In genomic region chrX:53433651-53434639, GRCh38 we compare ENCODE assay signal across 8 cellular contexts. TPM values are rescaled to one million over a fixed set of nuclear protein-coding genes. Genes with fewer than 3 reads are reported as not detected.
DNase-seq lines count a peak whose midpoint lies in the region; ATAC-seq and TF ChIP-seq lines count a peak whose summit lies in the region.

TSS of gene HSD17B10 (minus strand) at chrX:53434370. CDS start at chrX:53434345, 25 bp downstream.

- peaks cover 27% of the 10 kb centered on the region for H3K4me1 Mint-ChIP-seq in activated naive CD8-positive, alpha-beta T cell treated with anti-CD3 and anti-CD28 coated beads, Interleukin-2, amount 50 U/mL, for 24 hours

- TF ChIP-seq CTCF in GM12864 (IDR thresholded peaks at IDR 0.05; ENCODE audit: low read depth, low read length, missing control alignments): no peak
- TF ChIP-seq CTCF in transverse colon (IDR thresholded peaks at IDR 0.05): no peak

- H3K79me2 ChIP-seq in trophoblast cell (ENCODE audit: control insufficient read depth, insufficient read depth, low read length, poor library complexity): peaks cover 4% of the 10 kb centered on the region

- H3K9me3 ChIP-seq in trophoblast cell (ENCODE audit: insufficient read depth, low read depth, low read length) (no peaks in the 10 kb centered on the region), transverse colon (no peaks in the 10 kb centered on the region)

- peak within 1 kb of the TSS; percentile 86 for H2AFZ ChIP-seq in trophoblast cell (ENCODE audit: insufficient read depth, low read length, poor library complexity)

- peak within 1 kb of the TSS; percentile 99 for H3K4me3 Mint-ChIP-seq in activated naive CD8-positive, alpha-beta T cell treated with anti-CD3 and anti-CD28 coated beads, Interleukin-2, amount 50 U/mL, for 24 hours

- peak within 1 kb of the TSS; percentile 76 for H4K8ac ChIP-seq in trophoblast cell (ENCODE audit: low read depth, low read length)

- H3K36me3 Mint-ChIP-seq in activated naive CD8-positive, alpha-beta T cell treated with anti-CD3 and anti-CD28 coated beads, Interleukin-2, amount 50 U/mL, for 24 hours (ENCODE audit: low read depth): peaks cover 4% of the 10 kb centered on the region

- H3K27me3 ChIP-seq in trophoblast cell (ENCODE audit: insufficient read depth, low read length): no peaks in the 10 kb centered on the region
- H3K27me3 ChIP-seq in transverse colon: no peaks in the 10 kb centered on the region

- peak within 1 kb of the TSS; percentile 36 for H3K9ac ChIP-seq in trophoblast cell (ENCODE audit: low read length)

- in situ Hi-C loops in transverse colon (cut with MboI; ENCODE audit: low pct_ligation_motif_present in 1 of 4, low pct_unique_long_range_greater_than_20kb in 1 of 4, low sequenced_read_pairs in 3 of 4): loop anchor here in 1 of 4 donors (25.0 kb wide), 1 partner anchor 122 kb away; no protein-coding TSS in a partner anchor

- H3K36me3 ChIP-seq in trophoblast cell (ENCODE audit: control insufficient read depth in 1 of 2, insufficient read depth in 2 of 2, low read length in 2 of 2) (peaks cover 12 to 25% of the 10 kb centered on the region in 2 experiments), transverse colon (no peaks in the 10 kb centered on the region)

- TF ChIP-seq EP300 in transverse colon (IDR thresholded peaks at IDR 0.05; ENCODE audit: low read depth): no peak

- H3K14ac ChIP-seq in trophoblast cell (ENCODE audit: low read length): no peak within 1 kb of the TSS

- no peak within 1 kb of the TSS for H3K4ac ChIP-seq in trophoblast cell (ENCODE audit: low read depth, low read length)

- no peak within 1 kb of the TSS for H2AK5ac ChIP-seq in trophoblast cell (ENCODE audit: low read length)

- H3K9me3 Mint-ChIP-seq in activated naive CD8-positive, alpha-beta T cell treated with anti-CD3 and anti-CD28 coated beads, Interleukin-2, amount 50 U/mL, for 24 hours: no peaks in the 10 kb centered on the region

- DNase-seq in GM12864 (ENCODE audit: low read depth) (peak; percentile 56), NCI-H1105 treated with DMSO at 0.1 percent for 48 hours (lab: John Stamatoyannopoulos, UW) (peak; percentile 81), SW480 (ENCODE audit: low spot score) (peak; percentile 88), Right ventricle myocardium superior (peak; percentile 94), trophoblast cell (peak; percentile 83 to 93), transverse colon (peak; percentile 92)
- DNase-seq in activated naive CD8-positive, alpha-beta T cell treated with anti-CD3 and anti-CD28 coated beads, Interleukin-2, amount 50 U/mL, for 24 hours: peak; percentile 88

- peak within 1 kb of the TSS; percentile 73 for H3K4me2 ChIP-seq in trophoblast cell (ENCODE audit: low read length)

- no peak within 1 kb of the TSS for H3K23ac ChIP-seq in trophoblast cell (ENCODE audit: low read length)

- H2BK12ac ChIP-seq in trophoblast cell (ENCODE audit: low read length): no peak within 1 kb of the TSS

- H3K18ac ChIP-seq in trophoblast cell (ENCODE audit: low read length): peak within 1 kb of the TSS; percentile 38

- H3K4me3 ChIP-seq in GM12864 (ENCODE audit: low read depth, low read length) (peak within 1 kb of the TSS; percentile 89), trophoblast cell (ENCODE audit: low read depth, low read length) (peak within 1 kb of the TSS; percentile 87), transverse colon (peak within 1 kb of the TSS; percentile 18 to 69 (median 48))

- peak within 1 kb of the TSS; percentile 26 for H3K27ac ChIP-seq in trophoblast cell (ENCODE audit: low read depth, low read length)
- peak within 1 kb of the TSS; percentile 66 to 86 (median 79) for H3K27ac ChIP-seq in transverse colon

- H3K27ac Mint-ChIP-seq in activated naive CD8-positive, alpha-beta T cell treated with anti-CD3 and anti-CD28 coated beads, Interleukin-2, amount 50 U/mL, for 24 hours: peak within 1 kb of the TSS; percentile 94

- H3K79me1 ChIP-seq in trophoblast cell (ENCODE audit: low read length): no peaks in the 10 kb centered on the region

- peak within 1 kb of the TSS; percentile 84 for H4K12ac ChIP-seq in trophoblast cell (ENCODE audit: low read depth, low read length)

- peak within 1 kb of the TSS; percentile 34 for H4K91ac ChIP-seq in trophoblast cell (ENCODE audit: low read depth, low read length)

- WGBS in trophoblast cell (ENCODE audit: extremely low coverage, insufficient coverage, insufficient read length): no CpG with 5 or more reads among the region's 61 CpGs
- WGBS in transverse colon (ENCODE audit: low coverage in 1 of 2), 2 donors: 50% methylated on average over 40 of the region's 61 CpGs; no CpG with 5 or more reads in 1 of the 2 donors

- TF ChIP-seq POLR2A in transverse colon (IDR thresholded peaks at IDR 0.05): peak; percentile 48

- H2BK120ac ChIP-seq in trophoblast cell (ENCODE audit: insufficient read depth, low read length, poor library complexity): no peak within 1 kb of the TSS

- peaks cover 4% of the 10 kb centered on the region for H3K27me3 Mint-ChIP-seq in activated naive CD8-positive, alpha-beta T cell treated with anti-CD3 and anti-CD28 coated beads, Interleukin-2, amount 50 U/mL, for 24 hours

- H2BK5ac ChIP-seq in trophoblast cell (ENCODE audit: low read depth, low read length, poor library complexity): peak within 1 kb of the TSS; percentile 39

- H3K4me1 ChIP-seq in trophoblast cell (ENCODE audit: control insufficient read depth in 1 of 2, insufficient read depth in 2 of 2, low read length in 2 of 2) (peaks cover 4 to 5% of the 10 kb centered on the region in 2 experiments), transverse colon (peaks cover 0 to 9% (median 6%) of the 10 kb centered on the region in 4 donors)

- ATAC-seq in HG02642 (IDR thresholded peaks at IDR 0.05; ENCODE audit: poor library complexity, unreplicated experiment) (peak; percentile 99), Right ventricle myocardium superior (ENCODE audit: poor library complexity) (peak; percentile 100)
- ATAC-seq in activated naive CD8-positive, alpha-beta T cell treated with anti-CD3 and anti-CD28 coated beads, Interleukin-2, amount 50 U/mL, for 24 hours: peak; percentile 95

- intact Hi-C loops in Right ventricle myocardium superior (cut with DNase I): no loop called here
- intact Hi-C loops in transverse colon (cut with DNase I; ENCODE audit: low total_unique reads): loop anchor here (10.0 kb wide), 1 partner anchor 119 kb away; no protein-coding TSS in a partner anchor

RNA-seq across cellular contexts. Expression of gene HSD17B10, which starts in this region (rescaled TPM):
- total RNA-seq in Right ventricle myocardium superior (113 TPM), transverse colon (10 to 100 TPM; 12.5 to 47.5 (median 42.2) TPM)
- polyA plus RNA-seq in trophoblast cell (2013): 60.3 and 62.4 TPM in 2 replicates

Comparison
In these comparisons a context has a peak if more than half of its experiments do, and no peak if none do; other contexts are left out.
1. Peak in every context shown above with its lines: DNase-seq, ATAC-seq, H3K4me3 ChIP-seq and H3K27ac ChIP-seq.